ENCODE assay signal across 15 cellular contexts in the genomic region with DNA sequence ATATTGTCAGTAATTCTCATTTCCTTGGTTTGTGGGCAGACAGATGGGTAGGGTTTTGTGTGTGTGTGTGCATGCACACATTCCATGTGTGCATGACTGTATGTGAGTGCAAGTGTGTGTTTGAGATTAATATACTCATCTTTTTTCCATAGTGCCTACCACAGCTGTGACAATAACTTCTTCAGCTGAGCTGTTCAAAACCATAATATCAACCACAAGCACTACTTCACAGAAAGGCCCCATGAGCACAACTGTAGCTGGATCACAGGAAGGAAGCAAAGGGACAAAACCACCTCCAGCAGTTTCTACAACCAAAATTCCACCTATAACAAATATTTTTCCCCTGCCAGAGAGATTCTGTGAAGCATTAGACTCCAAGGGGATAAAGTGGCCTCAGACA.
"Had no signal": no experiment of that assay in that cellular context is flagged by ENCODE, and none has a peak within 500 bp of the region (broad histone marks: within the 10 kb centered on the region; RNA-seq: fewer than 3 reads in every experiment).

No MANE protein-coding gene starts in this region.

- H3K36me3 Mint-ChIP-seq: naive thymus-derived CD8-positive, alpha-beta T cell; stimulated activated naive B cell treated with anti-CD40 and anti-IgM and Interleukin-4, amounts not matched to agents 10 μg/mL and 1 μg/mL and 100 μg/mL, for 72 hours had no signal

- H3K27ac ChIP-seq: skin epidermis, thyroid gland had no signal

- H3K4me1 Mint-ChIP-seq: activated naive CD8-positive, alpha-beta T cell treated with anti-CD3 and anti-CD28 coated beads, Interleukin-2, amount 50 U/mL, for 24 hours; activated T-helper 17 cell treated with anti-CD3 and anti-CD28 coated beads, Interleukin-2, amount 50 U/mL, for 72 hours; naive thymus-derived CD8-positive, alpha-beta T cell; stimulated activated naive B cell treated with anti-CD40 and anti-IgM and Interleukin-4, amounts not matched to agents 10 μg/mL and 1 μg/mL and 100 μg/mL, for 72 hours had no signal

- DNase-seq: activated CD4-positive, CD25-positive, alpha-beta regulatory T cell treated with anti-CD3 and anti-CD28 coated beads, Interleukin-2, amount 50 U/mL, for 72 hours; activated naive CD4-positive, alpha-beta T cell treated with anti-CD3 and anti-CD28 coated beads for 36 hours; activated naive CD8-positive, alpha-beta T cell treated with anti-CD3 and anti-CD28 coated beads, Interleukin-2, amount 50 U/mL, for 24 hours; aorta; dorsolateral prefrontal cortex; hippocampal formation; mucosa of descending colon; naive thymus-derived CD8-positive, alpha-beta T cell; occipital lobe; stimulated activated CD4-positive, alpha-beta T cell treated with anti-CD3 and anti-CD28 coated beads, Interleukin-15, amount 100 ng/mL, for 24 hours; stimulated activated CD4-positive, alpha-beta T cell treated with anti-CD3 and anti-CD28 coated beads, Interleukin-4, amount 100 ng/mL, for 1 hour; stimulated activated naive B cell treated with anti-CD40 and anti-IgM and Interleukin-4, amounts not matched to agents 10 μg/mL and 1 μg/mL and 100 μg/mL, for 72 hours had no signal

- H3K36me3 ChIP-seq: thyroid gland had no signal

- H3K27ac Mint-ChIP-seq: activated naive CD4-positive, alpha-beta T cell treated with anti-CD3 and anti-CD28 coated beads for 36 hours; activated naive CD8-positive, alpha-beta T cell treated with anti-CD3 and anti-CD28 coated beads, Interleukin-2, amount 50 U/mL, for 24 hours; activated T-helper 17 cell treated with anti-CD3 and anti-CD28 coated beads, Interleukin-2, amount 50 U/mL, for 72 hours; naive thymus-derived CD8-positive, alpha-beta T cell; stimulated activated naive B cell treated with anti-CD40 and anti-IgM and Interleukin-4, amounts not matched to agents 10 μg/mL and 1 μg/mL and 100 μg/mL, for 72 hours had no signal

- H3K9me3 Mint-ChIP-seq: activated naive CD4-positive, alpha-beta T cell treated with anti-CD3 and anti-CD28 coated beads for 36 hours; activated naive CD8-positive, alpha-beta T cell treated with anti-CD3 and anti-CD28 coated beads, Interleukin-2, amount 50 U/mL, for 24 hours; activated T-helper 17 cell treated with anti-CD3 and anti-CD28 coated beads, Interleukin-2, amount 50 U/mL, for 72 hours had no signal

- H3K27me3 ChIP-seq: thyroid gland had no signal

- H3K27me3 Mint-ChIP-seq: activated naive CD8-positive, alpha-beta T cell treated with anti-CD3 and anti-CD28 coated beads, Interleukin-2, amount 50 U/mL, for 24 hours; activated T-helper 17 cell treated with anti-CD3 and anti-CD28 coated beads, Interleukin-2, amount 50 U/mL, for 72 hours; naive thymus-derived CD8-positive, alpha-beta T cell; stimulated activated naive B cell treated with anti-CD40 and anti-IgM and Interleukin-4, amounts not matched to agents 10 μg/mL and 1 μg/mL and 100 μg/mL, for 72 hours had no signal

- H3K4me3 ChIP-seq: mucosa of descending colon, skin epidermis, thyroid gland had no signal

- H3K9me3 ChIP-seq: mucosa of descending colon, thyroid gland had no signal

- H3K4me3 Mint-ChIP-seq: activated naive CD4-positive, alpha-beta T cell treated with anti-CD3 and anti-CD28 coated beads for 36 hours; activated naive CD8-positive, alpha-beta T cell treated with anti-CD3 and anti-CD28 coated beads, Interleukin-2, amount 50 U/mL, for 24 hours; activated T-helper 17 cell treated with anti-CD3 and anti-CD28 coated beads, Interleukin-2, amount 50 U/mL, for 72 hours; naive thymus-derived CD8-positive, alpha-beta T cell; stimulated activated naive B cell treated with anti-CD40 and anti-IgM and Interleukin-4, amounts not matched to agents 10 μg/mL and 1 μg/mL and 100 μg/mL, for 72 hours had no signal
